In the genomic region with DNA sequence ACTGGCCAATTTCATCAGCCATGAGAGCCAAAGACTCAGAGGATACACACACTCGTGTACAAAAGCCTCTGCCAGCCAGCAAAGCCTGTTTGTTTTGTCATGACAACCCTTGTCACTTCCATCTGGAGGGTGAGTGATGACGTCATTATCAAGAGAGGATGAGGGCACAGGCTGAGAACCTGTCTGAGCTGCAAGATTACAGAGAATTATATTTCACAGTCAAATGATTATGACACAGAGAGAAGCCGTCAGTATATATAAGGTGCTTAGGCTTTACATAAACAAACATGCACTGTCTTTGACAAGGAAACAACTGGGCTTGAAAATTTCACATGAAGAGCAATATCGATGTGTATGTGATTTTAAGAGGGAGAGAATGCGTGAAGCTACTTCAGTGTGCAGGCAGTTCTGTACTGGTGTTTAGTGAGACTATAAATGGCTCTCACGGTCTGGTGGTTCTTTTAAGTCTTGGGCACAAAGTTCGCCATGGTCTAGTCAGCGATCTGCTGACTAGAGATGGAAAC, we compare ENCODE assay signal across 13 cellular contexts. TPM values are rescaled to one million over a fixed set of nuclear protein-coding genes. Genes with fewer than 3 reads are reported as not detected.
DNase-seq lines count a peak whose midpoint lies in the region; ATAC-seq and TF ChIP-seq lines count a peak whose summit lies in the region.
"Had no signal": no experiment of that assay in that cellular context is flagged by ENCODE, and none has a peak within 500 bp of the region (broad histone marks: within the 10 kb centered on the region; RNA-seq: fewer than 3 reads in every experiment).

No MANE protein-coding gene starts in this region.

- H3K27me3 ChIP-seq in trophoblast cell (ENCODE audit: insufficient read depth, low read length) (no peaks in the 10 kb centered on the region), PC-3 (ENCODE audit: low read length) (no peaks in the 10 kb centered on the region), MM.1S (replicated peaks; ENCODE audit: insufficient read depth, low read length) (no peaks in the 10 kb centered on the region)
- H3K27me3 ChIP-seq: esophagus muscularis mucosa, tibial artery had no signal

- H3K27ac ChIP-seq in trophoblast cell (ENCODE audit: low read depth, low read length): no peak overlapping the region
- H3K27ac ChIP-seq in PC-3 (ENCODE audit: low read length): no peak overlapping the region
- H3K27ac ChIP-seq in MM.1S (ENCODE audit: low read length): no peak overlapping the region
- H3K27ac ChIP-seq: A549, esophagus muscularis mucosa, tibial artery had no signal

- WGBS in trophoblast cell (ENCODE audit: extremely low coverage, insufficient coverage, insufficient read length): no CpG with 5 or more reads among the region's 8 CpGs

- DNase-seq in NCI-H1436 (lab: John Stamatoyannopoulos, UW) (peak; percentile 64), NCI-H1436 treated with DMSO at 0.1 percent for 48 hours (lab: John Stamatoyannopoulos, UW) (no peak), NCI-H526 treated with DMSO at 0.1 percent for 48 hours (lab: John Stamatoyannopoulos, UW) (peak; percentile 83), dermis blood vessel endothelial cell (peak; percentile 19), trophoblast cell (peak; percentile 23 to 77), PC-3 (no peak), MM.1S (no peak)
- DNase-seq: activated naive CD4-positive, alpha-beta T cell treated with anti-CD3 and anti-CD28 coated beads, Interleukin-2, amount 10 ng/mL, durations not matched to agents 7 days and 5 days; stimulated activated CD4-positive, alpha-beta T cell treated with anti-CD3 and anti-CD28 coated beads, Interleukin-2, amount 100 ng/mL, for 24 hours; tibial artery had no signal

- H3K4ac ChIP-seq in trophoblast cell (ENCODE audit: low read depth, low read length): no peak overlapping the region

- no peak overlapping the region for H4K8ac ChIP-seq in trophoblast cell (ENCODE audit: low read depth, low read length)

- no peak overlapping the region for H3K23ac ChIP-seq in trophoblast cell (ENCODE audit: low read length)

- no peak overlapping the region for H2BK5ac ChIP-seq in trophoblast cell (ENCODE audit: low read depth, low read length, poor library complexity)

- intact Hi-C loops in PC-3 (cut with micrococcal nuclease): no loop called here

- no peak overlapping the region for H2BK12ac ChIP-seq in trophoblast cell (ENCODE audit: low read length)

- no peaks in the 10 kb centered on the region for H3K36me3 ChIP-seq in trophoblast cell (ENCODE audit: control insufficient read depth in 1 of 2, insufficient read depth in 2 of 2, low read length in 2 of 2)
- no peaks in the 10 kb centered on the region for H3K36me3 ChIP-seq in PC-3 (ENCODE audit: low read depth, low read length)
- no peaks in the 10 kb centered on the region for H3K36me3 ChIP-seq in MM.1S (replicated peaks; ENCODE audit: insufficient read depth, low read length)
- H3K36me3 ChIP-seq: esophagus muscularis mucosa, tibial artery had no signal

- H3K18ac ChIP-seq in trophoblast cell (ENCODE audit: low read length): no peak overlapping the region

- H2BK120ac ChIP-seq in trophoblast cell (ENCODE audit: insufficient read depth, low read length, poor library complexity): no peak overlapping the region

- H4K91ac ChIP-seq in trophoblast cell (ENCODE audit: low read depth, low read length): no peak overlapping the region

- H3K79me2 ChIP-seq in trophoblast cell (ENCODE audit: control insufficient read depth, insufficient read depth, low read length, poor library complexity): no peaks in the 10 kb centered on the region
- H3K79me2 ChIP-seq in PC-3 (ENCODE audit: low read length): no peaks in the 10 kb centered on the region
- H3K79me2 ChIP-seq in MM.1S (ENCODE audit: low read length): no peaks in the 10 kb centered on the region

- TF ChIP-seq CTCF in PC-3 (conservative IDR thresholded peaks at IDR 0.05; ENCODE audit: low read depth, low read length): no peak
- no peak for TF ChIP-seq CTCF in MM.1S (IDR thresholded peaks at IDR 0.05; ENCODE audit: low read length)

- ATAC-seq in PC-3 (no peak), HG02763 (IDR thresholded peaks at IDR 0.05; ENCODE audit: unreplicated experiment) (no peak)

- no peak overlapping the region for H2AFZ ChIP-seq in trophoblast cell (ENCODE audit: insufficient read depth, low read length, poor library complexity)
- no peak overlapping the region for H2AFZ ChIP-seq in PC-3 (ENCODE audit: low read length)
- H2AFZ ChIP-seq in MM.1S (ENCODE audit: low read length): no peak overlapping the region

- BruUV-seq in PC-3 (replicated peaks; lab: Mats Ljungman, UMichigan): no TSS peak

- no peak overlapping the region for H3K9ac ChIP-seq in trophoblast cell (ENCODE audit: low read length)
- no peak overlapping the region for H3K9ac ChIP-seq in PC-3 (ENCODE audit: low read length)
- no peak overlapping the region for H3K9ac ChIP-seq in MM.1S (ENCODE audit: low read length)

- H2AK5ac ChIP-seq in trophoblast cell (ENCODE audit: low read length): no peak overlapping the region

- H4K20me1 ChIP-seq in PC-3 (ENCODE audit: low read length) (no peaks in the 10 kb centered on the region), MM.1S (ENCODE audit: insufficient read depth, low read length) (no peaks in the 10 kb centered on the region)

- H3F3A ChIP-seq in PC-3 (ENCODE audit: low read length, unreplicated experiment): no peaks in the 10 kb centered on the region
- H3F3A ChIP-seq in MM.1S (ENCODE audit: insufficient read depth, low read length): no peaks in the 10 kb centered on the region

- H3K9me2 ChIP-seq in PC-3 (replicated peaks; ENCODE audit: low read length) (no peaks in the 10 kb centered on the region), MM.1S (replicated peaks; ENCODE audit: insufficient read depth, low read length) (no peaks in the 10 kb centered on the region)

- POLR2A ChIA-PET in PC-3 (lab: Charles Lee; ENCODE audit: unreplicated experiment): no interaction called here

- H3K79me1 ChIP-seq in trophoblast cell (ENCODE audit: low read length): no peaks in the 10 kb centered on the region

- CTCF ChIA-PET in PC-3 (lab: Charles Lee): no interaction called here

- H3K9me3 ChIP-seq in trophoblast cell (ENCODE audit: insufficient read depth, low read depth, low read length) (no peaks in the 10 kb centered on the region), PC-3 (ENCODE audit: low read length) (no peaks in the 10 kb centered on the region), MM.1S (replicated peaks; ENCODE audit: insufficient read depth, low read length) (no peaks in the 10 kb centered on the region)
- H3K9me3 ChIP-seq: A549, esophagus muscularis mucosa, tibial artery had no signal

- H4K12ac ChIP-seq in trophoblast cell (ENCODE audit: low read depth, low read length): no peak overlapping the region

- no peak overlapping the region for H3K14ac ChIP-seq in trophoblast cell (ENCODE audit: low read length)

- H3K4me3 ChIP-seq in trophoblast cell (ENCODE audit: low read depth, low read length) (no peak overlapping the region), PC-3 (ENCODE audit: low read length) (no peak overlapping the region), MM.1S (ENCODE audit: low read length) (no peak overlapping the region)
- H3K4me3 ChIP-seq: A549, esophagus muscularis mucosa, tibial artery had no signal

- no peaks in the 10 kb centered on the region for H3K4me1 ChIP-seq in trophoblast cell (ENCODE audit: control insufficient read depth in 1 of 2, insufficient read depth in 2 of 2, low read length in 2 of 2)
- H3K4me1 ChIP-seq in PC-3 (ENCODE audit: insufficient read depth, low read length): no peaks in the 10 kb centered on the region
- no peaks in the 10 kb centered on the region for H3K4me1 ChIP-seq in MM.1S (ENCODE audit: low read length)
- H3K4me1 ChIP-seq: A549, tibial artery had no signal

- H3K4me2 ChIP-seq in trophoblast cell (ENCODE audit: low read length): no peak overlapping the region
- H3K4me2 ChIP-seq in PC-3 (ENCODE audit: low read length): no peak overlapping the region
- H3K4me2 ChIP-seq in MM.1S (ENCODE audit: low read depth, low read length): no peak overlapping the region
- H3K4me2 ChIP-seq: A549 had no signal

RNA-seq across cellular contexts. Expression of a gene that starts 36.5 kb away (rescaled TPM):
- total RNA-seq in dermis blood vessel endothelial cell (108 and 189 TPM in 2 replicates), PC-3 (2014; rRNA removed) (119 and 171 TPM in 2 replicates)
- 141 and 143 TPM in 2 replicates for polyA plus RNA-seq in trophoblast cell (2013)

Comparison
In these comparisons a context has a peak if more than half of its experiments do, and no peak if none do; other contexts are left out.
1. DNase-seq: peak in NCI-H1436 (single experiment), NCI-H526 treated with DMSO at 0.1 percent for 48 hours (single experiment), dermis blood vessel endothelial cell (single experiment) and trophoblast cell (2 of 2); none in NCI-H1436 treated with DMSO at 0.1 percent for 48 hours (single experiment), PC-3 (single experiment) and MM.1S (single experiment).